Comparison of ENCODE assay signal across 14 cellular contexts in the genomic region with DNA sequence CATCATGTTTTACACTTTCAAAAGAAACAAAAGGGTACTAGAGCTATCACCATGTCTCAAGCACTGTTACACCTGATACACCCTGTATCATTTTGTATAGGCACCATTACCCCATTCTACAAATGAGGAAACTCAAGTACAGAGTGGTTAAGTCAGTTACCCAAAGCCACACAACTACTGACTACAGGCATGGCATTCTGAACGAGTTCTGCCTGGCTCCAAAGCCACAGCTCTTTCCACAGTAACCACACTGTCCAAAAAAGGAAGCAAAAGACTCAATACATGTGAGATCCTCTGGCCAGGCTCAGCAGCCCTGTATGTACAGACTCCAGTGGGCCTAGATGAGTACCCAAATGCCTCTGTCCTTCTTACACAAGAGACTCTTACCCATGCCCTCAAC.
DNase-seq lines count a peak whose midpoint lies in the region; ATAC-seq and TF ChIP-seq lines count a peak whose summit lies in the region.
"Had no signal": no experiment of that assay in that cellular context is flagged by ENCODE, and none has a peak within 500 bp of the region (broad histone marks: within the 10 kb centered on the region; RNA-seq: fewer than 3 reads in every experiment).

No MANE protein-coding gene starts in this region.

- H3K4me3 Mint-ChIP-seq in T-helper 1 cell treated with Interleukin-12 subunit alpha and Interleukin-12 subunit beta and Interleukin-4 antibody, amounts not matched to agents 30 μg/mL and 1 μg/mL, for 36 hours = peak overlapping the region; percentile 23

- no peak overlapping the region for H2AFZ ChIP-seq in DND-41 (ENCODE audit: low read depth, low read length)

- H3K79me2 ChIP-seq in DND-41 (ENCODE audit: insufficient read depth, low read length) = peaks cover 88% of the 10 kb centered on the region

- peaks cover 27% of the 10 kb centered on the region for H4K20me1 ChIP-seq in DND-41 (ENCODE audit: insufficient read depth, low read length)

- H3K36me3 Mint-ChIP-seq in T-helper 1 cell treated with Interleukin-12 subunit alpha and Interleukin-12 subunit beta and Interleukin-4 antibody, amounts not matched to agents 30 μg/mL and 1 μg/mL, for 36 hours (ENCODE audit: low read depth) = peaks cover 45% of the 10 kb centered on the region

- H3K4me3 ChIP-seq in DND-41 (ENCODE audit: low read depth in 1 of 2, low read length in 2 of 2) (no peak overlapping the region), foreskin fibroblast (ENCODE audit: low read depth in 1 of 2, low read length in 2 of 2) (no peak overlapping the region)
- H3K4me3 ChIP-seq: K562, lung, uterus had no signal

- peak; percentile 34 for ATAC-seq in DND-41 (ENCODE audit: insufficient read depth, low read depth)
- peak; percentile 28 for ATAC-seq in HG02798 (IDR thresholded peaks at IDR 0.05; ENCODE audit: poor library complexity, unreplicated experiment)
- no peak for ATAC-seq in HG03039 (IDR thresholded peaks at IDR 0.05; ENCODE audit: unreplicated experiment)
- no peak for ATAC-seq in HG03095 (IDR thresholded peaks at IDR 0.05; ENCODE audit: unreplicated experiment)
- ATAC-seq: K562 had no signal

- no peaks in the 10 kb centered on the region for H3K27me3 Mint-ChIP-seq in T-helper 1 cell treated with Interleukin-12 subunit alpha and Interleukin-12 subunit beta and Interleukin-4 antibody, amounts not matched to agents 30 μg/mL and 1 μg/mL, for 36 hours (ENCODE audit: low read depth)

- H3K27me3 ChIP-seq in DND-41 (ENCODE audit: insufficient read depth, low read length, poor library complexity) = no peaks in the 10 kb centered on the region
- H3K27me3 ChIP-seq: uterus had no signal

- TF ChIP-seq CTCF in DND-41 (IDR thresholded peaks at IDR 0.05; ENCODE audit: borderline replicate concordance, extremely low read depth, low read length, poor library complexity, severe bottlenecking) (no peak), foreskin fibroblast (IDR thresholded peaks at IDR 0.05; ENCODE audit: low read depth, low read length) (no peak)

- peaks cover 35% of the 10 kb centered on the region for H3K4me1 Mint-ChIP-seq in T-helper 1 cell treated with Interleukin-12 subunit alpha and Interleukin-12 subunit beta and Interleukin-4 antibody, amounts not matched to agents 30 μg/mL and 1 μg/mL, for 36 hours (ENCODE audit: low read depth)

- peaks cover 36% of the 10 kb centered on the region for H3K4me1 ChIP-seq in DND-41 (ENCODE audit: insufficient read depth, low read length)

- H3K9me3 ChIP-seq in DND-41 (ENCODE audit: insufficient read depth, low read length, severe bottlenecking) = no peaks in the 10 kb centered on the region
- H3K9me3 ChIP-seq: uterus had no signal

- peaks cover 78% of the 10 kb centered on the region for H3K36me3 ChIP-seq in DND-41 (ENCODE audit: insufficient read depth, low read length)
- H3K36me3 ChIP-seq: uterus had no signal

- no peaks in the 10 kb centered on the region for H3K9me3 Mint-ChIP-seq in T-helper 1 cell treated with Interleukin-12 subunit alpha and Interleukin-12 subunit beta and Interleukin-4 antibody, amounts not matched to agents 30 μg/mL and 1 μg/mL, for 36 hours

- H3K9ac ChIP-seq in DND-41 (ENCODE audit: low read depth, low read length) = no peak overlapping the region

- H3K4me2 ChIP-seq in DND-41 (ENCODE audit: insufficient read depth, low read length) = no peak overlapping the region

- no peak overlapping the region for H3K27ac ChIP-seq in DND-41 (ENCODE audit: low read length)
- H3K27ac ChIP-seq: uterus had no signal

- DNase-seq in DND-41 (peak; percentile 24), medulla oblongata (ENCODE audit: extremely low spot score) (peak; percentile 47), foreskin fibroblast (no peak), NCI-H2107 treated with DMSO at 0.1 percent for 48 hours (lab: John Stamatoyannopoulos, UW; ENCODE audit: unreplicated experiment) (no peak)
- DNase-seq: DMS79, erythroblast, SHP77, uterus had no signal

- peak overlapping the region; percentile 52 for H3K27ac Mint-ChIP-seq in T-helper 1 cell treated with Interleukin-12 subunit alpha and Interleukin-12 subunit beta and Interleukin-4 antibody, amounts not matched to agents 30 μg/mL and 1 μg/mL, for 36 hours

Comparison
In these comparisons a context has a peak if more than half of its experiments do, and no peak if none do; other contexts are left out.
1. ATAC-seq: peak in DND-41 (single experiment) and HG02798 (single experiment); none in HG03039 (single experiment) and HG03095 (single experiment).
2. DNase-seq: peak in DND-41 (single experiment) and medulla oblongata (single experiment); none in foreskin fibroblast (0 of 2) and NCI-H2107 treated with DMSO at 0.1 percent for 48 hours (single experiment).